28 cellular contexts compared by ENCODE assay signal in the genomic region with DNA sequence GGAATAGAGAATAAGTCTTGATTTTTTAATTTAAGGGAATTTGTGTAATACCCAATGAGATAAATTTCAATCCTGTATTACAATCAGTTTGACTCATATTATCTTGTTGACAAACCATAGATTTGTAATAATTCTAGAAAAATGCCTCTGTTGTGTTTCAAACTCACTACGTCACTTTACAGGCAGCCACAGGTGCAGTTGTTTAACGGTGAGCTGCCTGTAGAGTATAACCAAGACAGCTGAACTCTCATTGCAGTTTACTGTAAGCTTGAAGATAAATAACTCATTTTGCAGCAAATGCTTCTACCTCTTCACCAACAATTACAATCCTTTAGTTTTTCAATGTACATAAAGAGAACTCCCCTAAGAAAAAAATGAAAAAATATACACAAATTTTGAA.
"Had no signal": no experiment of that assay in that cellular context is flagged by ENCODE, and none has a peak within 500 bp of the region (broad histone marks: within the 10 kb centered on the region; RNA-seq: fewer than 3 reads in every experiment).

No MANE protein-coding gene starts in this region.

- H3K27ac ChIP-seq: neural progenitor cell, ovary, parathyroid adenoma, psoas muscle, stomach, thoracic aorta, thyroid gland, tibial nerve, upper lobe of left lung had no signal

- DNase-seq: naive thymus-derived CD4-positive, alpha-beta T cell; natural killer cell; occipital lobe; ovary; posterior cingulate gyrus; psoas muscle; right cardiac atrium; small intestine; stimulated activated CD4-positive, alpha-beta T cell treated with anti-CD3 and anti-CD28 coated beads, Interleukin-15, amount 100 ng/mL, for 24 hours; stimulated activated CD4-positive, alpha-beta T cell treated with anti-CD3 and anti-CD28 coated beads, Interleukin-2, amount 100 ng/mL, for 24 hours; stimulated activated CD4-positive, alpha-beta T cell treated with anti-CD3 and anti-CD28 coated beads, Interleukin-2, amount 100 ng/mL, for 48 hours; stimulated activated CD4-positive, alpha-beta T cell treated with anti-CD3 and anti-CD28 coated beads, Interleukin-4, amount 100 ng/mL, for 24 hours; stimulated activated naive B cell treated with anti-CD40 and anti-IgM and Interleukin-4, amounts not matched to agents 10 μg/mL and 1 μg/mL and 100 μg/mL, for 72 hours; stimulated activated naive CD4-positive, alpha-beta T cell treated with Interleukin-2 at 50 U/mL for 16 hours; stomach; thyroid gland; trophoblast cell; upper lobe of left lung had no signal

- H2AFZ ChIP-seq: neural progenitor cell, parathyroid adenoma had no signal

- H3K27ac Mint-ChIP-seq: naive thymus-derived CD4-positive, alpha-beta T cell; natural killer cell; nephron; neural progenitor cell; progenitor cell of endocrine pancreas; stimulated activated effector memory CD8-positive, alpha-beta T cell treated with anti-CD3 and anti-CD28 coated beads, Interleukin-12 subunit alpha, Interleukin-12 subunit beta, amount 100 ng/mL, for 72 hours; stimulated activated naive B cell treated with anti-CD40 and anti-IgM and Interleukin-4, amounts not matched to agents 10 μg/mL and 1 μg/mL and 100 μg/mL, for 72 hours; stimulated activated naive CD8-positive, alpha-beta T cell treated with anti-CD3 and anti-CD28 coated beads, Interleukin-15, Interleukin-2, amounts not matched to agents 100 ng/mL and 50 ng/mL, for 24 hours had no signal

- H3K27me3 ChIP-seq: neural progenitor cell, ovary, stomach, thyroid gland, tibial nerve, upper lobe of left lung had no signal

- FAIRE-seq: small intestine, urothelium cell line had no signal

- H3K4me1 ChIP-seq: neural progenitor cell, parathyroid adenoma, thyroid gland, upper lobe of left lung had no signal

- H3K36me3 Mint-ChIP-seq: natural killer cell; neural progenitor cell; stimulated activated effector memory CD8-positive, alpha-beta T cell treated with anti-CD3 and anti-CD28 coated beads, Interleukin-12 subunit alpha, Interleukin-12 subunit beta, amount 100 ng/mL, for 72 hours; stimulated activated naive B cell treated with anti-CD40 and anti-IgM and Interleukin-4, amounts not matched to agents 10 μg/mL and 1 μg/mL and 100 μg/mL, for 72 hours had no signal

- H3K79me2 ChIP-seq: parathyroid adenoma had no signal

- H3K9me3 ChIP-seq: ovary, psoas muscle, stomach, thoracic aorta, thyroid gland, tibial nerve, upper lobe of left lung had no signal

- H3K4me2 ChIP-seq: neural progenitor cell had no signal

- H3K36me3 ChIP-seq: neural progenitor cell, ovary, stomach, thoracic aorta, thyroid gland, tibial nerve, upper lobe of left lung had no signal

- ATAC-seq: naive thymus-derived CD4-positive, alpha-beta T cell; natural killer cell; right cardiac atrium; sciatic nerve; stimulated activated effector memory CD8-positive, alpha-beta T cell treated with anti-CD3 and anti-CD28 coated beads, Interleukin-12 subunit alpha, Interleukin-12 subunit beta, amount 100 ng/mL, for 72 hours; stimulated activated naive B cell treated with anti-CD40 and anti-IgM and Interleukin-4, amounts not matched to agents 10 μg/mL and 1 μg/mL and 100 μg/mL, for 72 hours had no signal

- H3K9ac ChIP-seq: neural progenitor cell, parathyroid adenoma had no signal

- H3K9me3 Mint-ChIP-seq: nephron; neural progenitor cell; stimulated activated effector memory CD8-positive, alpha-beta T cell treated with anti-CD3 and anti-CD28 coated beads, Interleukin-12 subunit alpha, Interleukin-12 subunit beta, amount 100 ng/mL, for 72 hours; stimulated activated naive B cell treated with anti-CD40 and anti-IgM and Interleukin-4, amounts not matched to agents 10 μg/mL and 1 μg/mL and 100 μg/mL, for 72 hours; stimulated activated naive CD8-positive, alpha-beta T cell treated with anti-CD3 and anti-CD28 coated beads, Interleukin-15, Interleukin-2, amounts not matched to agents 100 ng/mL and 50 ng/mL, for 24 hours had no signal

- H3K4me3 ChIP-seq: neural progenitor cell, ovary, psoas muscle, stomach, thoracic aorta, thyroid gland, tibial nerve, upper lobe of left lung had no signal

- H3K27me3 Mint-ChIP-seq: naive thymus-derived CD4-positive, alpha-beta T cell; progenitor cell of endocrine pancreas; stimulated activated naive B cell treated with anti-CD40 and anti-IgM and Interleukin-4, amounts not matched to agents 10 μg/mL and 1 μg/mL and 100 μg/mL, for 72 hours; stimulated activated naive CD8-positive, alpha-beta T cell treated with anti-CD3 and anti-CD28 coated beads, Interleukin-15, Interleukin-2, amounts not matched to agents 100 ng/mL and 50 ng/mL, for 24 hours had no signal

- H3K4me3 Mint-ChIP-seq: naive thymus-derived CD4-positive, alpha-beta T cell; natural killer cell; nephron; neural progenitor cell; stimulated activated effector memory CD8-positive, alpha-beta T cell treated with anti-CD3 and anti-CD28 coated beads, Interleukin-12 subunit alpha, Interleukin-12 subunit beta, amount 100 ng/mL, for 72 hours; stimulated activated naive B cell treated with anti-CD40 and anti-IgM and Interleukin-4, amounts not matched to agents 10 μg/mL and 1 μg/mL and 100 μg/mL, for 72 hours; stimulated activated naive CD8-positive, alpha-beta T cell treated with anti-CD3 and anti-CD28 coated beads, Interleukin-15, Interleukin-2, amounts not matched to agents 100 ng/mL and 50 ng/mL, for 24 hours had no signal

- H3K4me1 Mint-ChIP-seq: natural killer cell; nephron; stimulated activated effector memory CD8-positive, alpha-beta T cell treated with anti-CD3 and anti-CD28 coated beads, Interleukin-12 subunit alpha, Interleukin-12 subunit beta, amount 100 ng/mL, for 72 hours; stimulated activated naive B cell treated with anti-CD40 and anti-IgM and Interleukin-4, amounts not matched to agents 10 μg/mL and 1 μg/mL and 100 μg/mL, for 72 hours had no signal
